ENCODE assay signal across 6 cellular contexts in genomic region chr4:165269931-165270330, GRCh38. TPM values are rescaled to one million over a fixed set of nuclear protein-coding genes. Genes with fewer than 3 reads are reported as not detected.
DNase-seq lines count a peak whose midpoint lies in the region; FAIRE-seq and TF ChIP-seq lines count a peak whose summit lies in the region.
"Not testable (repeated sequence)": the region's sequence is repeated elsewhere in the genome, so short reads cannot be mapped to it uniquely, and the experiment has no call there.

No MANE protein-coding gene starts in this region.

- not testable (repeated sequence) for TF ChIP-seq CTCF in astrocyte (IDR thresholded peaks at IDR 0.05; ENCODE audit: insufficient read depth, low read depth, low read length); astrocyte of the spinal cord (IDR thresholded peaks at IDR 0.05; ENCODE audit: low read depth, low read length); fibroblast of lung (conservative IDR thresholded peaks at IDR 0.05 in 1 of 2, IDR thresholded peaks at IDR 0.05 in 1 of 2; ENCODE audit: low read depth in 1 of 2, low read length in 2 of 2)

- not testable (repeated sequence) for H2BK5ac ChIP-seq in mesenchymal stem cell (ENCODE audit: low read depth, low read length, poor library complexity, severe bottlenecking)

- H2BK15ac ChIP-seq in mesenchymal stem cell (ENCODE audit: low read depth, poor library complexity, severe bottlenecking), result not testable (repeated sequence)

- not testable (repeated sequence) for H3K9me3 ChIP-seq in astrocyte (ENCODE audit: insufficient read depth, low read depth, low read length); fibroblast of lung (ENCODE audit: control insufficient read depth, insufficient read depth, low read depth, low read length); mesenchymal stem cell (ENCODE audit: control insufficient read depth, low read length)

- not testable (repeated sequence) for H4K91ac ChIP-seq in mesenchymal stem cell (ENCODE audit: low read length)

- not testable (repeated sequence) for H2BK120ac ChIP-seq in mesenchymal stem cell (ENCODE audit: low read depth, low read length)

- H3K18ac ChIP-seq in mesenchymal stem cell (ENCODE audit: low read depth in 1 of 2, low read length in 2 of 2), result not testable (repeated sequence)

- H2AK5ac ChIP-seq in mesenchymal stem cell (ENCODE audit: low read length, severe bottlenecking), result not testable (repeated sequence)

- WGBS in mesenchymal stem cell, result 82% methylated on average over 5 of the region's 7 CpGs

- H3K27me3 Mint-ChIP-seq in astrocyte (ENCODE audit: low read depth, unreplicated experiment), result not testable (repeated sequence)

- not testable (repeated sequence) for H3K36me3 ChIP-seq in astrocyte (ENCODE audit: insufficient read depth, low read length); fibroblast of lung (ENCODE audit: control insufficient read depth, insufficient read depth, low read length); mesenchymal stem cell (ENCODE audit: control insufficient read depth in 1 of 2, insufficient read depth in 2 of 2, low read depth in 1 of 2, low read length in 2 of 2)

- H3K23ac ChIP-seq in mesenchymal stem cell (ENCODE audit: low read length in 2 of 2), result not testable (repeated sequence)

- H2BK12ac ChIP-seq in mesenchymal stem cell (ENCODE audit: low read length in 2 of 2), result not testable (repeated sequence)

- H3K4me1 ChIP-seq in astrocyte (ENCODE audit: insufficient read depth, low read length); fibroblast of lung (ENCODE audit: control insufficient read depth, extremely low read depth, insufficient read depth, low read length); mesenchymal stem cell (ENCODE audit: control insufficient read depth, insufficient read depth, low read depth, low read length): not testable (repeated sequence)

- H4K20me1 ChIP-seq in astrocyte (ENCODE audit: insufficient read depth, low read length); fibroblast of lung (ENCODE audit: control insufficient read depth, extremely low read depth, insufficient read depth, low read length): not testable (repeated sequence)

- not testable (repeated sequence) for H3K79me1 ChIP-seq in mesenchymal stem cell (replicated peaks; ENCODE audit: low read length, poor library complexity, severe bottlenecking)

- not testable (repeated sequence) for H3K4me3 Mint-ChIP-seq in astrocyte (ENCODE audit: unreplicated experiment)

- H3K14ac ChIP-seq in mesenchymal stem cell (ENCODE audit: low read length in 2 of 2), result not testable (repeated sequence)

- not testable (repeated sequence) for DNase-seq in RCC 7860 (ENCODE audit: low spot score)
- DNase-seq in astrocyte (ENCODE audit: low read depth) (peak; percentile 61), astrocyte of the spinal cord (ENCODE audit: low read depth, low spot score) (peak; percentile 33), fibroblast of lung (ENCODE audit: low read depth in 2 of 2) (peak; percentile 20 to 65), iris pigment epithelial cell (ENCODE audit: low read depth) (peak; percentile 48), mesenchymal stem cell (peak; percentile 20)

- not testable (repeated sequence) for H3K4me3 ChIP-seq in astrocyte (ENCODE audit: insufficient read depth, low read depth, low read length); astrocyte of the spinal cord (ENCODE audit: low read depth, low read length); fibroblast of lung (replicated peaks in 1 of 4; ENCODE audit: control extremely low read depth in 1 of 4, insufficient read depth in 1 of 4, low read depth in 3 of 4, low read length in 4 of 4); mesenchymal stem cell (ENCODE audit: insufficient read depth in 1 of 2, low read depth in 1 of 2, low read length in 2 of 2)

- not testable (repeated sequence) for H4K8ac ChIP-seq in mesenchymal stem cell (ENCODE audit: low read length)

- not testable (repeated sequence) for H3K4me1 Mint-ChIP-seq in astrocyte (ENCODE audit: low read depth, unreplicated experiment)

- H3K27ac Mint-ChIP-seq in astrocyte (ENCODE audit: unreplicated experiment), result not testable (repeated sequence)

- not testable (repeated sequence) for H3K9me3 Mint-ChIP-seq in astrocyte (ENCODE audit: unreplicated experiment)

- H3K36me3 Mint-ChIP-seq in astrocyte (ENCODE audit: low read depth, unreplicated experiment), result not testable (repeated sequence)

- peak; percentile 52 for FAIRE-seq in RCC 7860 (lab: Jason Lieb, UNC)
- not testable (repeated sequence) for FAIRE-seq in astrocyte (lab: Jason Lieb, UNC)

- not testable (repeated sequence) for H3K79me2 ChIP-seq in astrocyte (ENCODE audit: insufficient read depth, low read length); fibroblast of lung (ENCODE audit: control insufficient read depth, insufficient read depth, low read length)

- not testable (repeated sequence) for H3K4ac ChIP-seq in mesenchymal stem cell (ENCODE audit: low read depth in 1 of 2, low read length in 2 of 2)

- not testable (repeated sequence) for H2AFZ ChIP-seq in astrocyte (ENCODE audit: low read depth, low read length); fibroblast of lung (ENCODE audit: low read length); mesenchymal stem cell (ENCODE audit: low read depth, low read length)

- H3K27ac ChIP-seq in astrocyte (ENCODE audit: low read depth, low read length); fibroblast of lung (ENCODE audit: insufficient read depth, low read length); mesenchymal stem cell (ENCODE audit: low read length, poor library complexity, severe bottlenecking): not testable (repeated sequence)

- H3K9ac ChIP-seq in astrocyte (ENCODE audit: low read length); fibroblast of lung (ENCODE audit: insufficient read depth, low read length); mesenchymal stem cell (ENCODE audit: low read length): not testable (repeated sequence)

- not testable (repeated sequence) for H3K27me3 ChIP-seq in astrocyte (ENCODE audit: insufficient read depth, low read length); fibroblast of lung (ENCODE audit: control insufficient read depth, insufficient read depth, low read length); mesenchymal stem cell (ENCODE audit: control insufficient read depth in 1 of 2, insufficient read depth in 1 of 2, low read length in 2 of 2)

- H3K4me2 ChIP-seq in astrocyte (ENCODE audit: low read length); fibroblast of lung (ENCODE audit: extremely low read depth, insufficient read depth, low read length); mesenchymal stem cell (ENCODE audit: low read length, poor library complexity, severe bottlenecking): not testable (repeated sequence)

- in situ Hi-C loops in astrocyte of the spinal cord (cut with HindIII; ENCODE audit: low sequenced_read_pairs), result not testable (repeated sequence)

RNA-seq across cellular contexts. Expression of gene MSMO1, which starts 57.5 kb away (rescaled TPM):
- total RNA-seq in astrocyte (136 and 179 TPM in 2 replicates), fibroblast of lung (271 and 743 TPM in 2 replicates)
- polyA plus RNA-seq in fibroblast of lung, result 191 and 328 TPM in 2 replicates
- polyA plus RNA-seq in fibroblast of lung (2012), result 98.2 and 154 TPM in 2 replicates
- 33.6 and 38.4 TPM in 2 replicates for polyA minus RNA-seq in fibroblast of lung (ENCODE audit: low replicate concordance)
- 313 TPM for polyA plus RNA-seq in mesenchymal stem cell (2013, experiment 1 of 2)
- 343 TPM for polyA plus RNA-seq in mesenchymal stem cell (2013, experiment 2 of 2)
